Comparison of ENCODE assay signal across 8 cellular contexts in the genomic region with DNA sequence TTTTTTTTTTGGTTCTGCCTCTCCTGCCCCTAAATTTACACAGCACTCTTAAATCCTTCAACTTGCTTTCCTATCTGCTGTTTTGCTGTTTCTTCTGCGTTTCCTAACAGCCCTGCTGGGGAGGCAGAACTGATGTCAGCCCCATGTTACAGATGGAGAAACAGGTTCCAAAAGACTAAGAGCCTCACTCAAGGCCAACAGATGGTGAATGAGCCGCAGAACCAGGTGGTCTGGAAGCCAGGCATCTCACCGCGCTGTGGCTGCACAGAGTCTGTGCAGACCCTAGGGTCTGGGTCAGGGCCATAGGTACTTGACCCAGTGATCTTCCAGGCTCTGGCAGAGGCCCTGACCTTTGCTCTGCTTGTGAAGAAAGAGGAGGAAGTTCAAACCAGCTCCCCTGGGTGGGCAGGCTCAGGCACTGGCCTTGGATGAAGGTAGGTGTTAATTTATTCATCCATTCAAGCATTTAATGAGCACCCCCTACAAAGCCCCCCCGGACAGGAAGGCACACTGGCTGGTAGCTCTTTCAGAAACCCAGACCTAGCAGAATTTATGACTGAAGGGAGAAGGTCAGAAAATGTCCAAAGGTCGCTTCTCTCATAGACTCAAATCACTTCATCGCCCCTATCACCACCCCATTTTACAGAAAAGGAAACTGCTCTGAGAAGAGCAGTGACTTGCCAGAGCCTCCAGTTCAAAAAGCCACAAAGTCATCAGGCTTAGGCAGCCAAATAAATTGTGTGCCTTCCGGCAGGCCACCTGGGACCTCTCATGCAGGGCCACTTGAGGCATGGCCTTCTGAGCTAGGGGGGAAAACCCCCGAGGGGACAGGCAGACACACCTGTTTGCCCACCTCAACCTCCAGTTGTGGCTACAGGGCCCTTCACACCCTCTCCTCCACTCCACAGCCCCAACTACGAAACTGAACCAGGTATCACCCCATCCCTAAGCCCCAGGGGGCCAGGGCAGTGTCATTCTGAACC. TPM values are rescaled to one million over a fixed set of nuclear protein-coding genes. Genes with fewer than 3 reads are reported as not detected.
DNase-seq lines count a peak whose midpoint lies in the region; ATAC-seq and TF ChIP-seq lines count a peak whose summit lies in the region.

No MANE protein-coding gene starts in this region.

- peaks cover 52% of the 10 kb centered on the region for H3K27me3 Mint-ChIP-seq in T-helper 2 cell treated with Interferon-gamma antibody and Interleukin-4, amounts not matched to agents 5 μg/mL and 100 μg/mL, for 36 hours (ENCODE audit: low read depth)

- peak overlapping the region; percentile 55 to 89 (median 77) for H3K27ac ChIP-seq in thyroid gland

- WGBS in thyroid gland, 2 donors = 79 to 81% methylated on average over 9 to 10 of the region's 10 CpGs

- ATAC-seq in HG02970 (IDR thresholded peaks at IDR 0.05; ENCODE audit: low FRiP score, unreplicated experiment) = peak; percentile 48
- no peak for ATAC-seq in GM21515 (IDR thresholded peaks at IDR 0.05; ENCODE audit: unreplicated experiment)

- TF ChIP-seq POLR2A in thyroid gland (IDR thresholded peaks at IDR 0.05) = no peak

- H3K27me3 ChIP-seq in thyroid gland = no peaks in the 10 kb centered on the region

- H3K36me3 Mint-ChIP-seq in T-helper 2 cell treated with Interferon-gamma antibody and Interleukin-4, amounts not matched to agents 5 μg/mL and 100 μg/mL, for 36 hours (ENCODE audit: low read depth) = peaks cover 3% of the 10 kb centered on the region

- no peak overlapping the region for H3K4me3 ChIP-seq in thyroid gland (replicated peaks in 1 of 3)

- no peak for TF ChIP-seq CTCF in thyroid gland (IDR thresholded peaks at IDR 0.05)

- peaks cover 24 to 37% of the 10 kb centered on the region in 2 donors for H3K4me1 ChIP-seq in thyroid gland

- DNase-seq in T-helper 2 cell treated with Interferon-gamma antibody and Interleukin-4, amounts not matched to agents 5 μg/mL and 100 μg/mL, for 36 hours (ENCODE audit: low spot score) = no peak
- DNase-seq in T-helper 2 cell = no peak
- DNase-seq in cerebellum (ENCODE audit: low spot score) = peak; percentile 65
- no peak for DNase-seq in thyroid gland
- DNase-seq in NCI-H2107 (lab: John Stamatoyannopoulos, UW) = no peak
- DNase-seq in NCI-H774 (lab: John Stamatoyannopoulos, UW) = no peak

- no peaks in the 10 kb centered on the region for H3K36me3 ChIP-seq in thyroid gland

- H3K27ac Mint-ChIP-seq in T-helper 2 cell treated with Interferon-gamma antibody and Interleukin-4, amounts not matched to agents 5 μg/mL and 100 μg/mL, for 36 hours = peak overlapping the region; percentile 17

- peaks cover 15% of the 10 kb centered on the region for H3K4me1 Mint-ChIP-seq in T-helper 2 cell treated with Interferon-gamma antibody and Interleukin-4, amounts not matched to agents 5 μg/mL and 100 μg/mL, for 36 hours (ENCODE audit: low read depth)

- intact Hi-C loops in thyroid gland (cut with DNase I) = no loop called here

- H3K9me3 Mint-ChIP-seq in T-helper 2 cell treated with Interferon-gamma antibody and Interleukin-4, amounts not matched to agents 5 μg/mL and 100 μg/mL, for 36 hours = no peaks in the 10 kb centered on the region

- peak overlapping the region; percentile 83 for H3K4me3 Mint-ChIP-seq in T-helper 2 cell treated with Interferon-gamma antibody and Interleukin-4, amounts not matched to agents 5 μg/mL and 100 μg/mL, for 36 hours

- H3K9me3 ChIP-seq in thyroid gland = no peaks in the 10 kb centered on the region

RNA-seq across cellular contexts. Expression of gene CHDH, which starts 2.7 kb away (rescaled TPM):
- total RNA-seq in cerebellum (4.5 TPM), thyroid gland (10 to 100 TPM in 2 of 4 donors, 1 to 10 TPM in 2; 4.7 to 26.9 (median 11.1) TPM)

RNA-seq across cellular contexts. Expression of gene IL17RB, which starts 2.9 kb away (rescaled TPM):
- total RNA-seq in cerebellum = 14.2 TPM
- total RNA-seq in thyroid gland = 1 to 10 TPM in 2 of 4 donors, under 1 TPM in 2; 0.71 to 2.5 (median 1.6) TPM

RNA-seq across cellular contexts. Expression of gene ACTR8, which starts 38.5 kb away (rescaled TPM):
- total RNA-seq in cerebellum (49.7 TPM), thyroid gland (10 to 100 TPM; 29.0 to 31.7 (median 29.4) TPM)

RNA-seq across cellular contexts. Expression of gene SELENOK, which starts 48.2 kb away (rescaled TPM):
- total RNA-seq in cerebellum = 52.4 TPM
- 100 to 1,000 TPM in 3 of 4 donors, 10 to 100 TPM in 1; 79.0 to 132 (median 124) TPM for total RNA-seq in thyroid gland
